ENCODE assay signal across 9 cellular contexts in genomic region chr3:16433701-16434151, GRCh38.
DNase-seq lines count a peak whose midpoint lies in the region; ATAC-seq and TF ChIP-seq lines count a peak whose summit lies in the region.
"Had no signal": no experiment of that assay in that cellular context is flagged by ENCODE, and none has a peak within 500 bp of the region (broad histone marks: within the 10 kb centered on the region; RNA-seq: fewer than 3 reads in every experiment).

No MANE protein-coding gene starts in this region.

- intact Hi-C loops in breast epithelium (cut with DNase I; ENCODE audit: low total_unique reads) (no loop called here), A673 (cut with micrococcal nuclease; ENCODE audit: unreplicated experiment) (no loop called here)

- H3K27ac Mint-ChIP-seq in GM23338, result no peak overlapping the region
- peak overlapping the region; percentile 99 for H3K27ac Mint-ChIP-seq in stimulated activated naive B cell treated with anti-CD40 and anti-IgM and Interleukin-4, amounts not matched to agents 10 μg/mL and 1 μg/mL and 100 μg/mL, for 72 hours

- H3K4me3 Mint-ChIP-seq in GM23338, result no peak overlapping the region
- peak overlapping the region; percentile 70 to 72 for H3K4me3 Mint-ChIP-seq in stimulated activated naive B cell treated with anti-CD40 and anti-IgM and Interleukin-4, amounts not matched to agents 10 μg/mL and 1 μg/mL and 100 μg/mL, for 72 hours

- H3K4me3 ChIP-seq in GM23338, result no peak overlapping the region
- no peak overlapping the region for H3K4me3 ChIP-seq in breast epithelium
- no peak overlapping the region for H3K4me3 ChIP-seq in A673 (ENCODE audit: low read depth, low read length, poor library complexity, severe bottlenecking)
- no peak overlapping the region for H3K4me3 ChIP-seq in coronary artery
- H3K4me3 ChIP-seq: thoracic aorta had no signal

- H3K27me3 Mint-ChIP-seq in GM23338 (ENCODE audit: insufficient read depth, low read depth, poor library complexity), result peaks cover 1% of the 10 kb centered on the region
- no peaks in the 10 kb centered on the region for H3K27me3 Mint-ChIP-seq in stimulated activated naive B cell treated with anti-CD40 and anti-IgM and Interleukin-4, amounts not matched to agents 10 μg/mL and 1 μg/mL and 100 μg/mL, for 72 hours

- DNase-seq in GM23338 (ENCODE audit: low spot score) (peak; percentile 40), breast epithelium (ENCODE audit: low spot score in 2 of 2) (no peak), A673 (ENCODE audit: low spot score) (no peak), coronary artery (ENCODE audit: low spot score) (no peak)
- DNase-seq in stimulated activated naive B cell treated with anti-CD40 and anti-IgM and Interleukin-4, amounts not matched to agents 10 μg/mL and 1 μg/mL and 100 μg/mL, for 72 hours, result peak; percentile 76
- DNase-seq: NCI-H510A treated with DMSO at 0.1 percent for 48 hours had no signal

- no peaks in the 10 kb centered on the region for H3F3A ChIP-seq in GM23338 (replicated peaks; ENCODE audit: low read depth)

- POLR2A ChIA-PET in A673 (lab: Charles Lee; ENCODE audit: low non-redundant PET), result no interaction called here

- H3K27me3 ChIP-seq in GM23338 (ENCODE audit: insufficient read depth) (no peaks in the 10 kb centered on the region), breast epithelium (no peaks in the 10 kb centered on the region), A673 (replicated peaks; ENCODE audit: insufficient read depth, low read depth, low read length, poor library complexity) (no peaks in the 10 kb centered on the region)

- no peaks in the 10 kb centered on the region for H3K79me2 ChIP-seq in GM23338 (replicated peaks; ENCODE audit: insufficient read depth)

- H3K36me3 ChIP-seq in GM23338 (ENCODE audit: insufficient read depth) (no peaks in the 10 kb centered on the region), breast epithelium (no peaks in the 10 kb centered on the region), A673 (ENCODE audit: insufficient read depth, low read length, poor library complexity, severe bottlenecking) (no peaks in the 10 kb centered on the region)
- H3K36me3 ChIP-seq: thoracic aorta had no signal

- peak; percentile 66 for ATAC-seq in GM19025 (IDR thresholded peaks at IDR 0.05; ENCODE audit: low read depth, unreplicated experiment)
- peak; percentile 58 for ATAC-seq in GM23338
- ATAC-seq in HG03378 (IDR thresholded peaks at IDR 0.05; ENCODE audit: unreplicated experiment), result peak; percentile 60
- peak; percentile 70 to 77 for ATAC-seq in stimulated activated naive B cell treated with anti-CD40 and anti-IgM and Interleukin-4, amounts not matched to agents 10 μg/mL and 1 μg/mL and 100 μg/mL, for 72 hours (replicated peaks)

- H3K9me3 Mint-ChIP-seq in GM23338, result no peaks in the 10 kb centered on the region
- peaks cover 0 to 3% of the 10 kb centered on the region in 2 donors for H3K9me3 Mint-ChIP-seq in stimulated activated naive B cell treated with anti-CD40 and anti-IgM and Interleukin-4, amounts not matched to agents 10 μg/mL and 1 μg/mL and 100 μg/mL, for 72 hours

- no peak for TF ChIP-seq CTCF in GM23338 (conservative IDR thresholded peaks at IDR 0.05; ENCODE audit: low read depth in 2 of 2)
- TF ChIP-seq CTCF in breast epithelium (IDR thresholded peaks at IDR 0.05), result no peak
- no peak for TF ChIP-seq CTCF in A673 (conservative IDR thresholded peaks at IDR 0.05; ENCODE audit: low read depth, low read length)
- no peak for TF ChIP-seq CTCF in coronary artery (IDR thresholded peaks at IDR 0.05)

- H3K27ac ChIP-seq in GM23338 (ENCODE audit: low read depth) (no peak overlapping the region), breast epithelium (no peak overlapping the region), A673 (ENCODE audit: low read depth, low read length, poor library complexity, severe bottlenecking) (no peak overlapping the region), coronary artery (no peak overlapping the region)
- H3K27ac ChIP-seq: thoracic aorta had no signal

- no peak overlapping the region for H3K4me2 ChIP-seq in GM23338

- H3K4me1 ChIP-seq in GM23338 (ENCODE audit: insufficient read depth), result no peaks in the 10 kb centered on the region; the same call in 1 of the 2 replicates
- no peaks in the 10 kb centered on the region for H3K4me1 ChIP-seq in breast epithelium
- H3K4me1 ChIP-seq in A673 (ENCODE audit: insufficient read depth, low read length, poor library complexity, severe bottlenecking), result no peaks in the 10 kb centered on the region

- CTCF ChIA-PET in A673 (lab: Charles Lee), result no interaction called here

- H3K9me2 ChIP-seq in GM23338 (ENCODE audit: insufficient read depth), result no peaks in the 10 kb centered on the region

- no peaks in the 10 kb centered on the region; the same call in 1 of the 2 replicates for H4K20me1 ChIP-seq in GM23338 (replicated peaks; ENCODE audit: insufficient read depth)

- no peak for TF ChIP-seq POLR2A in breast epithelium (IDR thresholded peaks at IDR 0.05)

- no TSS peak for BruUV-seq in A673 (replicated peaks; lab: Mats Ljungman, UMichigan)

- H3K36me3 Mint-ChIP-seq in GM23338 (ENCODE audit: low read depth), result no peaks in the 10 kb centered on the region
- peaks cover 71 to 91% of the 10 kb centered on the region in 2 donors for H3K36me3 Mint-ChIP-seq in stimulated activated naive B cell treated with anti-CD40 and anti-IgM and Interleukin-4, amounts not matched to agents 10 μg/mL and 1 μg/mL and 100 μg/mL, for 72 hours

- peak overlapping the region; percentile 53; the same call in 1 of the 2 replicates for H2AFZ ChIP-seq in GM23338

- no peaks in the 10 kb centered on the region for H3K9me3 ChIP-seq in breast epithelium
- H3K9me3 ChIP-seq in A673 (ENCODE audit: low read depth, low read length, poor library complexity, severe bottlenecking), result no peaks in the 10 kb centered on the region
- H3K9me3 ChIP-seq: thoracic aorta had no signal

- peaks cover 11% of the 10 kb centered on the region for H3K4me1 Mint-ChIP-seq in GM23338
- H3K4me1 Mint-ChIP-seq in stimulated activated naive B cell treated with anti-CD40 and anti-IgM and Interleukin-4, amounts not matched to agents 10 μg/mL and 1 μg/mL and 100 μg/mL, for 72 hours, result peaks cover 47 to 87% of the 10 kb centered on the region in 2 donors

TF ChIP-seq in GM23338, 12 proteins besides CTCF, POLR2A, EP300 and RAD21:
- no peak for TF ChIP-seq REST (IDR thresholded peaks at IDR 0.05; ENCODE audit: unreplicated experiment)
- TF ChIP-seq STAT1 (IDR thresholded peaks at IDR 0.05; ENCODE audit: unreplicated experiment), result no peak
- TF ChIP-seq NANOG (IDR thresholded peaks at IDR 0.05; ENCODE audit: borderline replicate concordance), result no peak
- no peak for TF ChIP-seq ETS1 (IDR thresholded peaks at IDR 0.05)
- no peak for TF ChIP-seq POLR2AphosphoS5 (IDR thresholded peaks at IDR 0.05; ENCODE audit: low read depth)
- no peak for TF ChIP-seq ZNF331 (CRISPR knock-in tag; IDR thresholded peaks at IDR 0.05; ENCODE audit: low read depth)
- TF ChIP-seq EZH2 (IDR thresholded peaks at IDR 0.05; ENCODE audit: low read depth, unreplicated experiment), result no peak
- TF ChIP-seq ZNF114 (CRISPR knock-in tag; IDR thresholded peaks at IDR 0.05), result no peak
- TF ChIP-seq JUNB (IDR thresholded peaks at IDR 0.05; ENCODE audit: unreplicated experiment), result no peak

Comparison
In these comparisons a context has a peak if more than half of its experiments do, and no peak if none do; other contexts are left out.
1. DNase-seq: peak in GM23338 (single experiment) and stimulated activated naive B cell treated with anti-CD40 and anti-IgM and Interleukin-4, amounts not matched to agents 10 μg/mL and 1 μg/mL and 100 μg/mL, for 72 hours (single experiment); none in breast epithelium (0 of 2), A673 (single experiment) and coronary artery (single experiment).
2. Peak in every context shown above with its lines, with median percentiles within 50 percentile points of each other: ATAC-seq.